Comparison of ENCODE assay signal across 8 cellular contexts in genomic region chr3:71063768-71064287, GRCh38.
DNase-seq lines count a peak whose midpoint lies in the region; ATAC-seq, FAIRE-seq and TF ChIP-seq lines count a peak whose summit lies in the region.

No MANE protein-coding gene starts in this region.

- H3K9me3 ChIP-seq in adipocyte (ENCODE audit: control insufficient read depth, low read length) (no peaks in the 10 kb centered on the region), sigmoid colon (no peaks in the 10 kb centered on the region)

- peak overlapping the region; percentile 93 for H3K9ac ChIP-seq in adipocyte (ENCODE audit: low read length)

- no peak for TF ChIP-seq EP300 in sigmoid colon (IDR thresholded peaks at IDR 0.05)

- H3K27me3 ChIP-seq in adipocyte (replicated peaks; ENCODE audit: control insufficient read depth, insufficient read depth, low read length) (no peaks in the 10 kb centered on the region), sigmoid colon (no peaks in the 10 kb centered on the region)

- DNase-seq in NCI-H524 (lab: John Stamatoyannopoulos, UW) (peak; percentile 12 to 57), NCI-H524 treated with DMSO at 0.1 percent for 48 hours (lab: John Stamatoyannopoulos, UW) (no peak), RCC 7860 (ENCODE audit: low spot score) (peak; percentile 8), adipocyte (ENCODE audit: low read depth) (peak; percentile 69), left ventricle myocardium superior (peak; percentile 43), sigmoid colon (no peak), NAMALWA (ENCODE audit: low spot score) (no peak), ureter (ENCODE audit: low spot score) (no peak)

- peak overlapping the region; percentile 92 to 99 (median 98) for H3K27ac ChIP-seq in sigmoid colon

- no peak for FAIRE-seq in RCC 7860 (lab: Jason Lieb, UNC)

- peak; percentile 66 for ATAC-seq in left ventricle myocardium superior

- TF ChIP-seq POLR2A in sigmoid colon (IDR thresholded peaks at IDR 0.05) = no peak

- H3K36me3 ChIP-seq in adipocyte (ENCODE audit: control insufficient read depth, insufficient read depth, low read length, severe bottlenecking) (no peaks in the 10 kb centered on the region), sigmoid colon (no peaks in the 10 kb centered on the region)

- no peak for TF ChIP-seq CTCF in sigmoid colon (IDR thresholded peaks at IDR 0.05)

- intact Hi-C loops in left ventricle myocardium superior (cut with micrococcal nuclease) = no loop called here
- intact Hi-C loops in sigmoid colon (cut with DNase I) = loop anchor here (2.0 to 5.0 kb wide), 4 partner anchors 65 to 518 kb away; partner anchors contain the start of gene FOXP1

- H3K4me1 ChIP-seq in adipocyte (ENCODE audit: control insufficient read depth, insufficient read depth, low read length) (peaks cover 38% of the 10 kb centered on the region), sigmoid colon (peaks cover 0 to 67% (median 60%) of the 10 kb centered on the region in 4 donors)

- 0% methylated on average over 13 of the region's 13 CpGs for WGBS in sigmoid colon, 2 donors

- H3K4me3 ChIP-seq in adipocyte (ENCODE audit: low read length) (peak overlapping the region; percentile 87), sigmoid colon (peak overlapping the region; percentile 71 to 81 (median 72))

Comparison
In these comparisons a context has a peak if more than half of its experiments do, and no peak if none do; other contexts are left out.
1. DNase-seq: peak in NCI-H524 (2 of 2), RCC 7860 (single experiment), adipocyte (single experiment) and left ventricle myocardium superior (single experiment); none in NCI-H524 treated with DMSO at 0.1 percent for 48 hours (single experiment), sigmoid colon (single experiment), NAMALWA (single experiment) and ureter (single experiment).